In the genomic region with DNA sequence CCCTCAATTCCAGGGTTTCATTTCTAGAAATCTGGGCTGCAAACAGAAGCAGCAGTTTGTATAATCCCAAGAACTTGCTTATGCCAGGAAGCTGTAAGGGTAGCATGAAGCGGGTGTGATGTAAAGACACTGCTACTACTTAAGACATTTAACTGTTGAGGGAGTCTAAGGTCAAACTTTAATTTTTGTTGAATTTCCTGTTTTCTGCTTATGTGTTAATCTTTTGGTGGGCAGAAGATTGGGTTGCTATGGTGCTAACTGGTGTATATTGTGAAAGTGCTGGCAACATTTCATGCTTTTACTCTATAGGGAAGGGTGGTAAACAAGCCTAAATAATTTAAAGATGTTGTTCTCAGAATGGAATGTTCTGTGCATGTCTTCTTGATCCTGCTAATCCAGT, we compare ENCODE assay signal across 11 cellular contexts. TPM values are rescaled to one million over a fixed set of nuclear protein-coding genes. Genes with fewer than 3 reads are reported as not detected.
DNase-seq lines count a peak whose midpoint lies in the region; ATAC-seq and TF ChIP-seq lines count a peak whose summit lies in the region.
"Had no signal": no experiment of that assay in that cellular context is flagged by ENCODE, and none has a peak within 500 bp of the region (broad histone marks: within the 10 kb centered on the region; RNA-seq: fewer than 3 reads in every experiment).

No MANE protein-coding gene starts in this region.

- TF ChIP-seq CTCF in choroid plexus epithelial cell (conservative IDR thresholded peaks at IDR 0.05; ENCODE audit: low read depth, low read length) (no peak), nephron (IDR thresholded peaks at IDR 0.05; ENCODE audit: unreplicated experiment in 3 of 3) (no peak), GM10266 (IDR thresholded peaks at IDR 0.05; ENCODE audit: control insufficient read depth, insufficient read depth, low read depth, missing control alignments) (no peak), foreskin keratinocyte (conservative IDR thresholded peaks at IDR 0.05) (no peak)

- peaks cover 22% of the 10 kb centered on the region for H3K27me3 ChIP-seq in foreskin keratinocyte
- H3K27me3 ChIP-seq: transverse colon had no signal

- H3K36me3 Mint-ChIP-seq in nephron (ENCODE audit: low read depth), result no peaks in the 10 kb centered on the region

- peaks cover 65% of the 10 kb centered on the region for H3K4me1 Mint-ChIP-seq in nephron

- ATAC-seq in HG03469 (IDR thresholded peaks at IDR 0.05; ENCODE audit: unreplicated experiment) (no peak), foreskin keratinocyte (no peak), GM21367 (IDR thresholded peaks at IDR 0.05; ENCODE audit: unreplicated experiment) (no peak)

- H3K4me1 ChIP-seq in foreskin keratinocyte, result peaks cover 8% of the 10 kb centered on the region

- peak; percentile 74 for DNase-seq in CD1c-positive myeloid dendritic cell (ENCODE audit: extremely low spot score)
- peak; percentile 83 for DNase-seq in MV-4-11 (lab: John Stamatoyannopoulos, UW)
- peak; percentile 29 for DNase-seq in choroid plexus epithelial cell (ENCODE audit: low read depth)
- no peak for DNase-seq in GM10266 (ENCODE audit: extremely low spot score)
- DNase-seq in foreskin keratinocyte, result no peak
- DNase-seq: activated CD4-positive, CD25-positive, alpha-beta regulatory T cell treated with anti-CD3 and anti-CD28 coated beads, Interleukin-2, amount 50 U/mL, for 72 hours; NCI-H524 treated with DMSO at 0.1 percent for 48 hours; transverse colon had no signal

- peak overlapping the region; percentile 56 to 84 (median 84) for H3K27ac Mint-ChIP-seq in nephron

- no peak overlapping the region for H3K27ac ChIP-seq in foreskin keratinocyte

- H3K4me3 ChIP-seq in choroid plexus epithelial cell (ENCODE audit: low read depth, low read length), result no peak overlapping the region

- no peaks in the 10 kb centered on the region for H3K27me3 Mint-ChIP-seq in nephron (ENCODE audit: low read depth)

- H3K9me3 Mint-ChIP-seq in nephron, result no peaks in the 10 kb centered on the region

- peak overlapping the region; percentile 89 to 96 (median 93) for H3K4me3 Mint-ChIP-seq in nephron

RNA-seq across cellular contexts. Expression of gene NCOA1, which starts 2.7 kb away (rescaled TPM):
- total RNA-seq in foreskin keratinocyte, result 5.3 and 6.0 TPM in 2 replicates
- 1.0 and 1.1 TPM in 2 replicates for polyA plus RNA-seq in foreskin keratinocyte

Comparison
In these comparisons a context has a peak if more than half of its experiments do, and no peak if none do; other contexts are left out.
1. DNase-seq: peak in CD1c-positive myeloid dendritic cell (single experiment), MV-4-11 (single experiment) and choroid plexus epithelial cell (single experiment); none in GM10266 (single experiment) and foreskin keratinocyte (0 of 2).